ENCODE assay signal across 11 cellular contexts in the genomic region with DNA sequence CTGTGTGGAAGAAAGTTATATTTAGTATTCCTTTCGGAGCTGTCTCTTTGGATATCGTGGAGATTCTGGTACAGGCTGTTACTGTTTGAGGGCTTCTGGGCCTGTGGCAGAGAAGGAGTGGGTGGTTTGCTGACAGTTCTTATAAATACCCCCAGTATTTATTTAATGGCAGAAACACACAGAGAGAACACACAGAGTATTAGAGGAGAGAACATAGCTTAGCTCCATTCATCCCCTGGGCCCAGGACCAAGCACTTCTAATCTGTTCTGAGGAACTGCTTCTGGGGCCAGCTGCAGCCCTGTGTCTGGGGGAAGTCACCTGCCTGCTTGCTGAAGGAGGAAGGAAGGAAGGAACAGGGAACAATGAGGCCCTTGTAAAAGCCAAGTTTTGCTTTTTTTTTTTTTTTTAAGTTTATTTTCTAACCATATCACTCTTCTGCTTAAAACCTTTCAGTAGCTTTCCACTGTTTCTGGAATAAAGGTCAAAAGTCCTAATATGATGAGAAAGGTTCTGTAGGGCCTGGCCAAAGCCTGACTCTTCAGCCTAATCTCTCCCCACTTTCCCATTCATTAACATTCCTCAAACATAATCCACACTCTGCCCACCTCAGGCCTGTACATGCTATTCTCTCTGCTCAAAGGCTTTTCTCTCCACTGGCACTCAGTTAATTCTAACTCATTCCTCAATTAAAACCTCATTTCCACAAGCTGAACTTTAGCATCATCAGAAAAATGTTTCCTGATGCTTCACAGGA. TPM values are rescaled to one million over a fixed set of nuclear protein-coding genes. Genes with fewer than 3 reads are reported as not detected.
A peak's percentile ranks its signal among the peaks of the same experiment; 100 is the strongest.
DNase-seq lines count a peak whose midpoint lies in the region; ATAC-seq and TF ChIP-seq lines count a peak whose summit lies in the region.
"Had no signal": no experiment of that assay in that cellular context is flagged by ENCODE, and none has a peak within 500 bp of the region (broad histone marks: within the 10 kb centered on the region; RNA-seq: fewer than 3 reads in every experiment).

No MANE protein-coding gene starts in this region.

- H3K4me3 Mint-ChIP-seq in naive B cell (no peak overlapping the region), glutamatergic neuron (ENCODE audit: unreplicated experiment) (no peak overlapping the region)

- no peak for TF ChIP-seq EP300 in upper lobe of left lung (IDR thresholded peaks at IDR 0.05)

- TF ChIP-seq CTCF in upper lobe of left lung (IDR thresholded peaks at IDR 0.05) (no peak), MM.1S (IDR thresholded peaks at IDR 0.05; ENCODE audit: low read length) (no peak), glutamatergic neuron (IDR thresholded peaks at IDR 0.05; ENCODE audit: partially characterized antibody, unreplicated experiment) (no peak)

- H3K27me3 ChIP-seq in esophagus (ENCODE audit: control insufficient read depth in 1 of 2, insufficient read depth in 2 of 2, low read length in 2 of 2) (no peaks in the 10 kb centered on the region), upper lobe of left lung (no peaks in the 10 kb centered on the region), MM.1S (replicated peaks; ENCODE audit: insufficient read depth, low read length) (no peaks in the 10 kb centered on the region)

- no peaks in the 10 kb centered on the region for H3K4me1 ChIP-seq in esophagus (ENCODE audit: control insufficient read depth in 2 of 2, insufficient read depth in 2 of 2, low read length in 1 of 2)
- H3K4me1 ChIP-seq in upper lobe of left lung = peaks cover 14 to 24% (median 20%) of the 10 kb centered on the region in 4 donors
- no peaks in the 10 kb centered on the region for H3K4me1 ChIP-seq in MM.1S (ENCODE audit: low read length)

- H3K36me3 Mint-ChIP-seq in naive B cell (no peaks in the 10 kb centered on the region), glutamatergic neuron (ENCODE audit: unreplicated experiment) (no peaks in the 10 kb centered on the region)

- H3K9ac ChIP-seq in MM.1S (ENCODE audit: low read length) = no peak overlapping the region

- H3K9me3 Mint-ChIP-seq in naive B cell (no peaks in the 10 kb centered on the region), glutamatergic neuron (ENCODE audit: unreplicated experiment) (no peaks in the 10 kb centered on the region)

- no peak overlapping the region for H3K4me2 ChIP-seq in MM.1S (ENCODE audit: low read depth, low read length)

- H3K36me3 ChIP-seq in esophagus (ENCODE audit: control insufficient read depth in 2 of 2, insufficient read depth in 2 of 2, low read length in 1 of 2) (no peaks in the 10 kb centered on the region), upper lobe of left lung (no peaks in the 10 kb centered on the region), MM.1S (replicated peaks; ENCODE audit: insufficient read depth, low read length) (no peaks in the 10 kb centered on the region)

- no peaks in the 10 kb centered on the region for H3K9me2 ChIP-seq in MM.1S (replicated peaks; ENCODE audit: insufficient read depth, low read length)

- no peaks in the 10 kb centered on the region for H3F3A ChIP-seq in MM.1S (ENCODE audit: insufficient read depth, low read length)

- H3K4me3 ChIP-seq in esophagus (ENCODE audit: low read depth in 1 of 2, low read length in 2 of 2) = no peak overlapping the region
- H3K4me3 ChIP-seq in upper lobe of left lung = no peak overlapping the region
- H3K4me3 ChIP-seq in MM.1S (ENCODE audit: low read length) = no peak overlapping the region

- no peak overlapping the region for H2AFZ ChIP-seq in MM.1S (ENCODE audit: low read length)

- peak overlapping the region in 5 of 6 donors; percentile 12 to 92 (median 67) for H3K27ac Mint-ChIP-seq in naive B cell
- H3K27ac Mint-ChIP-seq in glutamatergic neuron (ENCODE audit: unreplicated experiment) = no peak overlapping the region

- DNase-seq in SKM-1 treated with dmso at 0.1 percent for 144 hours (lab: John Stamatoyannopoulos, UW; ENCODE audit: unreplicated experiment) (peak; percentile 68), naive B cell (peak; percentile 7), upper lobe of left lung (peak in 1 of 2 donors; percentile 53), NCI-H1105 treated with DMSO at 0.1 percent for 48 hours (lab: John Stamatoyannopoulos, UW) (no peak), NCI-H2029 treated with DMSO at 0.1 percent for 48 hours (lab: John Stamatoyannopoulos, UW) (no peak), MM.1S (no peak), glutamatergic neuron (no peak)
- DNase-seq: activated CD4-positive, alpha-beta T cell treated with anti-CD3 and anti-CD28 coated beads for 48 hours; cerebellar nuclear complex; NCI-H526 treated with DMSO at 0.1 percent for 48 hours had no signal

- no peaks in the 10 kb centered on the region for H3K9me3 ChIP-seq in esophagus (ENCODE audit: control insufficient read depth in 2 of 2, insufficient read depth in 1 of 2, low read depth in 1 of 2, low read length in 1 of 2)
- H3K9me3 ChIP-seq in upper lobe of left lung = no peaks in the 10 kb centered on the region
- no peaks in the 10 kb centered on the region for H3K9me3 ChIP-seq in MM.1S (replicated peaks; ENCODE audit: insufficient read depth, low read length)

- H3K27me3 Mint-ChIP-seq in naive B cell (no peaks in the 10 kb centered on the region), glutamatergic neuron (ENCODE audit: unreplicated experiment) (no peaks in the 10 kb centered on the region)

- no peaks in the 10 kb centered on the region for H4K20me1 ChIP-seq in MM.1S (ENCODE audit: insufficient read depth, low read length)

- no peak for TF ChIP-seq POLR2A in upper lobe of left lung (IDR thresholded peaks at IDR 0.05)

- H3K79me2 ChIP-seq in MM.1S (ENCODE audit: low read length) = no peaks in the 10 kb centered on the region

- H3K27ac ChIP-seq in esophagus (ENCODE audit: low read depth in 2 of 2, low read length in 1 of 2) = peak overlapping the region; percentile 7 to 40
- peak overlapping the region; percentile 16 to 73 (median 41) for H3K27ac ChIP-seq in upper lobe of left lung
- H3K27ac ChIP-seq in MM.1S (ENCODE audit: low read length) = no peak overlapping the region

- 33 to 35% methylated on average over 2 of the region's 2 CpGs for WGBS in esophagus, 2 donors
- 40 to 45% methylated on average over 2 of the region's 2 CpGs for WGBS in upper lobe of left lung, 2 donors

- H3K4me1 Mint-ChIP-seq in naive B cell = peaks cover 10 to 11% (median 11%) of the 10 kb centered on the region in 3 donors
- H3K4me1 Mint-ChIP-seq in glutamatergic neuron (ENCODE audit: low read depth, unreplicated experiment) = no peaks in the 10 kb centered on the region

- peak; percentile 70 to 83 for ATAC-seq in naive B cell (ENCODE audit: low read depth in 2 of 2)
- peak in 1 of 2 donors; percentile 52 for ATAC-seq in upper lobe of left lung (ENCODE audit: low FRiP score in 2 of 2)

RNA-seq across cellular contexts. Expression of gene PP2D1, which starts 11.8 kb away (rescaled TPM):
- polyA plus RNA-seq in esophagus (not detected), naive B cell (ENCODE audit: low read depth in 6 of 6) (1 to 10 TPM in 3 of 6 donors, under 1 TPM in 2, not detected in 1; 0.71 to 1.1 (median 1.0) TPM)
- total RNA-seq in upper lobe of left lung (not detected), glutamatergic neuron (ENCODE audit: unreplicated experiment) (not detected)

RNA-seq across cellular contexts. Expression of gene KAT2B, which starts 16.4 kb away (rescaled TPM):
- polyA plus RNA-seq in esophagus (10 to 100 TPM; 11.9 to 20.1 TPM), naive B cell (ENCODE audit: low read depth in 6 of 6) (1 to 10 TPM; 3.5 to 9.2 (median 4.9) TPM)
- total RNA-seq in upper lobe of left lung (10 to 100 TPM; 19.3 to 58.9 (median 31.9) TPM), glutamatergic neuron (ENCODE audit: unreplicated experiment) (13.6 TPM)

Comparison
In these comparisons a context has a peak if more than half of its experiments do, and no peak if none do; other contexts are left out.
1. DNase-seq: peak in SKM-1 treated with dmso at 0.1 percent for 144 hours (single experiment) and naive B cell (single experiment); none in NCI-H1105 treated with DMSO at 0.1 percent for 48 hours (single experiment), NCI-H2029 treated with DMSO at 0.1 percent for 48 hours (single experiment), MM.1S (single experiment) and glutamatergic neuron (single experiment).